ENCODE assay signal across 31 cellular contexts in genomic region chr6:125699591-125699990, GRCh38. TPM values are rescaled to one million over a fixed set of nuclear protein-coding genes. Genes with fewer than 3 reads are reported as not detected.
DNase-seq lines count a peak whose midpoint lies in the region; ATAC-seq lines count a peak whose summit lies in the region.
"Had no signal": no experiment of that assay in that cellular context is flagged by ENCODE, and none has a peak within 500 bp of the region (broad histone marks: within the 10 kb centered on the region; RNA-seq: fewer than 3 reads in every experiment).

No MANE protein-coding gene starts in this region.

- in situ Hi-C loops in SK-MEL-5 (cut with HindIII; ENCODE audit: low pct_unique_long_range_greater_than_20kb, low sequenced_read_pairs), result no loop called here

- DNase-seq in NAMALWA (ENCODE audit: low spot score) (peak; percentile 19), SK-MEL-5 (ENCODE audit: low read depth, low spot score) (peak; percentile 57), NCI-H1436 treated with DMSO at 0.1 percent for 48 hours (lab: John Stamatoyannopoulos, UW) (no peak)
- no peak for DNase-seq in stimulated activated naive B cell treated with anti-CD40 and anti-IgM and Interleukin-4, amounts not matched to agents 10 μg/mL and 1 μg/mL and 100 μg/mL, for 72 hours
- DNase-seq in stimulated activated naive CD4-positive, alpha-beta T cell treated with Interleukin-2 at 50 U/mL for 16 hours (lab: John Stamatoyannopoulos, UW), result no peak
- DNase-seq: activated CD4-positive, alpha-beta memory T cell treated with anti-CD3 and anti-CD28 coated beads for 36 hours; activated CD8-positive, alpha-beta memory T cell treated with anti-CD3 and anti-CD28 coated beads, Interleukin-2, amount 50 U/mL, for 48 hours; amygdala; Calu3; dermis blood vessel endothelial cell; EL; gastrocnemius medialis; GOT3; MV-4-11; NCI-H1694; NCI-H226; NCI-H748 treated with DMSO at 0.1 percent for 48 hours; pancreas; right cardiac atrium; spleen; T-helper 1 cell had no signal

- H3K9ac ChIP-seq in iPS-15b (ENCODE audit: low read depth, low read length), result no peak overlapping the region

- peaks cover 1% of the 10 kb centered on the region for H3K9me3 ChIP-seq in iPS-15b (ENCODE audit: control insufficient read depth, insufficient read depth, low read length)
- H3K9me3 ChIP-seq: gastrocnemius medialis, pancreas, SJSA1, spleen had no signal

- H3K36me3 Mint-ChIP-seq in stimulated activated naive B cell treated with anti-CD40 and anti-IgM and Interleukin-4, amounts not matched to agents 10 μg/mL and 1 μg/mL and 100 μg/mL, for 72 hours, result peaks cover 2 to 3% of the 10 kb centered on the region in 2 donors
- H3K36me3 Mint-ChIP-seq: activated CD4-positive, alpha-beta memory T cell treated with anti-CD3 and anti-CD28 coated beads for 36 hours; activated naive CD4-positive, alpha-beta T cell treated with anti-CD3 and anti-CD28 coated beads, Interleukin-2, amount 50 U/mL, for 24 hours; CD14-positive monocyte had no signal

- peaks cover 13% of the 10 kb centered on the region for H3K36me3 ChIP-seq in iPS-15b (ENCODE audit: control insufficient read depth, insufficient read depth, low read length)
- H3K36me3 ChIP-seq: gastrocnemius medialis, pancreas, SJSA1, spleen had no signal

- peaks cover 7% of the 10 kb centered on the region for H3K4me1 ChIP-seq in iPS-15b (ENCODE audit: control insufficient read depth, insufficient read depth, low read length)
- H3K4me1 ChIP-seq: gastrocnemius medialis, pancreas, SJSA1, spleen had no signal

- no peak overlapping the region for H3K27ac Mint-ChIP-seq in stimulated activated naive B cell treated with anti-CD40 and anti-IgM and Interleukin-4, amounts not matched to agents 10 μg/mL and 1 μg/mL and 100 μg/mL, for 72 hours
- H3K27ac Mint-ChIP-seq: activated CD4-positive, alpha-beta memory T cell treated with anti-CD3 and anti-CD28 coated beads for 36 hours; activated naive CD4-positive, alpha-beta T cell treated with anti-CD3 and anti-CD28 coated beads, Interleukin-2, amount 50 U/mL, for 24 hours; activated T-helper 2 cell treated with anti-CD3 and anti-CD28 coated beads, Interferon-gamma antibody, Interleukin-2, Interleukin-4, amounts not matched to agents 10 μg/mL and 5 μg/mL and 100 μg/mL, durations not matched to agents 14 hours and 24 hours and 36 hours; CD14-positive monocyte had no signal

- H3K27me3 ChIP-seq in iPS-15b (ENCODE audit: control insufficient read depth, insufficient read depth, low read length), result no peaks in the 10 kb centered on the region
- H3K27me3 ChIP-seq: gastrocnemius medialis, pancreas, SJSA1, spleen had no signal

- ATAC-seq in stimulated activated naive B cell treated with anti-CD40 and anti-IgM and Interleukin-4, amounts not matched to agents 10 μg/mL and 1 μg/mL and 100 μg/mL, for 72 hours (replicated peaks), result peak; percentile 71 to 73
- ATAC-seq in GM21367 (IDR thresholded peaks at IDR 0.05; ENCODE audit: unreplicated experiment), result no peak
- ATAC-seq: activated CD4-positive, CD25-positive, alpha-beta regulatory T cell treated with anti-CD3 and anti-CD28 coated beads, Interleukin-2, amount 50 U/mL, for 24 hours; gastrocnemius medialis; pancreas; right cardiac atrium had no signal

- peaks cover 5 to 12% of the 10 kb centered on the region in 2 donors for H3K27me3 Mint-ChIP-seq in stimulated activated naive B cell treated with anti-CD40 and anti-IgM and Interleukin-4, amounts not matched to agents 10 μg/mL and 1 μg/mL and 100 μg/mL, for 72 hours

- H3K4me1 Mint-ChIP-seq in stimulated activated naive B cell treated with anti-CD40 and anti-IgM and Interleukin-4, amounts not matched to agents 10 μg/mL and 1 μg/mL and 100 μg/mL, for 72 hours, result peaks cover 2 to 17% of the 10 kb centered on the region in 2 donors
- H3K4me1 Mint-ChIP-seq: activated naive CD4-positive, alpha-beta T cell treated with anti-CD3 and anti-CD28 coated beads, Interleukin-2, amount 50 U/mL, for 24 hours; CD14-positive monocyte had no signal

- peak overlapping the region; percentile 10 for H3K4me3 ChIP-seq in iPS-15b (ENCODE audit: low read depth, low read length)
- H3K4me3 ChIP-seq: gastrocnemius medialis, lung, pancreas, SJSA1, spleen had no signal

- peaks cover 4 to 5% of the 10 kb centered on the region in 2 donors for H3K9me3 Mint-ChIP-seq in stimulated activated naive B cell treated with anti-CD40 and anti-IgM and Interleukin-4, amounts not matched to agents 10 μg/mL and 1 μg/mL and 100 μg/mL, for 72 hours
- H3K9me3 Mint-ChIP-seq: activated CD4-positive, alpha-beta memory T cell treated with anti-CD3 and anti-CD28 coated beads for 36 hours; activated naive CD4-positive, alpha-beta T cell treated with anti-CD3 and anti-CD28 coated beads, Interleukin-2, amount 50 U/mL, for 24 hours; activated T-helper 2 cell treated with anti-CD3 and anti-CD28 coated beads, Interferon-gamma antibody, Interleukin-2, Interleukin-4, amounts not matched to agents 10 μg/mL and 5 μg/mL and 100 μg/mL, durations not matched to agents 14 hours and 24 hours and 36 hours had no signal

- no peak overlapping the region for H3K4me3 Mint-ChIP-seq in stimulated activated naive B cell treated with anti-CD40 and anti-IgM and Interleukin-4, amounts not matched to agents 10 μg/mL and 1 μg/mL and 100 μg/mL, for 72 hours
- H3K4me3 Mint-ChIP-seq: activated CD4-positive, alpha-beta memory T cell treated with anti-CD3 and anti-CD28 coated beads for 36 hours; activated naive CD4-positive, alpha-beta T cell treated with anti-CD3 and anti-CD28 coated beads, Interleukin-2, amount 50 U/mL, for 24 hours; neural crest cell had no signal

RNA-seq across cellular contexts. Expression of gene HEY2, which starts 49.8 kb away (rescaled TPM):
- total RNA-seq in SK-MEL-5 (2014; rRNA removed; shearing (Covaris generic)), result 8.5 and 9.9 TPM in 2 replicates
- 20.4 and 23.1 TPM in 2 replicates for polyA plus RNA-seq in SK-MEL-5 (2015; cell fraction: cytosol; rRNA removed)
- polyA plus RNA-seq in SK-MEL-5 (2015; cell fraction: nucleus; rRNA removed), result 19.3 and 24.6 TPM in 2 replicates
- total RNA-seq: activated CD4-positive, alpha-beta memory T cell treated with anti-CD3 and anti-CD28 coated beads for 36 hours; activated T-helper 2 cell treated with anti-CD3 and anti-CD28 coated beads, Interferon-gamma antibody, Interleukin-2, Interleukin-4, amounts not matched to agents 10 μg/mL and 5 μg/mL and 100 μg/mL, durations not matched to agents 14 hours and 24 hours and 36 hours; dermis blood vessel endothelial cell; LHCN-M2 had no signal
- polyA plus RNA-seq: CD14-positive monocyte had no signal

Comparison
In these comparisons a context has a peak if more than half of its experiments do, and no peak if none do; other contexts are left out.
1. DNase-seq: peak in NAMALWA (single experiment) and SK-MEL-5 (single experiment); none in stimulated activated naive B cell treated with anti-CD40 and anti-IgM and Interleukin-4, amounts not matched to agents 10 μg/mL and 1 μg/mL and 100 μg/mL, for 72 hours (single experiment), stimulated activated naive CD4-positive, alpha-beta T cell treated with Interleukin-2 at 50 U/mL for 16 hours (single experiment) and NCI-H1436 treated with DMSO at 0.1 percent for 48 hours (single experiment).